In the genomic region with DNA sequence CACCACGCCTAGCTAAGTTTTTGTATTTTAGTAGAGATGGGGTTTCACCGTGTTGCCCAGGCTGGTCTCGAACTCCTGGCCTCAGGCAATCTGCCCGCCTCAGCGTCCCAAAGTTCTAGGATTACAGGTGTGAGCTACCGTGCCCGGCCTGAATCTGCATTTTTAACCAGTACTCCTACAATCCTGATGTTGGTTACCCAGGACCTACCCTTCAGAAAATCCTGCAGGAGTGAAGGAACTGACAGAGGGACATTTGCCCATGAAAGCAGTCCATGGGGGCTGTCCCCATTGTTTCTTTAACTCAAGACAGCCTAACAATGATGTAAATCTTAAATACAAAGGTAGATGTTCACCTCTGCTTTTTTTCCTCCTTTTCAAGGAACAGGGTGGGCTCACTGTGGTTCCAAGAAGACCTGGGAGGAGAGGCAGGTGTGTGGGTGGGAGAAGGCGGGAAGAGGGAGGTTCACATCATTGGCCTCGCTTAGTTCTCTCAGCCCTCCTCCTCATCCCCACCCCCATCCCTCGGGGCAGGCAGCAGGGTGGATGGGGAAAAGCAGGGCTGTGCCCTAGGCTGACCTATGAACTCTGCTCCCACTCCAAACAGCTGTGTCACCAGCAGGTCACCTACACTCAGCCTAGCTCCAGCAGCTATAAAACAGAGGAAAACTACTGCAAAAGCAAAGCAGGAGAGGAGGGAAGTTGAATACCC, we compare ENCODE assay signal across 1 cellular context.
TF ChIP-seq lines count a peak whose summit lies in the region.

No MANE protein-coding gene starts in this region.

TF ChIP-seq in HepG2, 621 proteins besides CTCF, POLR2A, EP300 and RAD21 (continued from another document and continues in another):
- TF ChIP-seq, protein P1, sequence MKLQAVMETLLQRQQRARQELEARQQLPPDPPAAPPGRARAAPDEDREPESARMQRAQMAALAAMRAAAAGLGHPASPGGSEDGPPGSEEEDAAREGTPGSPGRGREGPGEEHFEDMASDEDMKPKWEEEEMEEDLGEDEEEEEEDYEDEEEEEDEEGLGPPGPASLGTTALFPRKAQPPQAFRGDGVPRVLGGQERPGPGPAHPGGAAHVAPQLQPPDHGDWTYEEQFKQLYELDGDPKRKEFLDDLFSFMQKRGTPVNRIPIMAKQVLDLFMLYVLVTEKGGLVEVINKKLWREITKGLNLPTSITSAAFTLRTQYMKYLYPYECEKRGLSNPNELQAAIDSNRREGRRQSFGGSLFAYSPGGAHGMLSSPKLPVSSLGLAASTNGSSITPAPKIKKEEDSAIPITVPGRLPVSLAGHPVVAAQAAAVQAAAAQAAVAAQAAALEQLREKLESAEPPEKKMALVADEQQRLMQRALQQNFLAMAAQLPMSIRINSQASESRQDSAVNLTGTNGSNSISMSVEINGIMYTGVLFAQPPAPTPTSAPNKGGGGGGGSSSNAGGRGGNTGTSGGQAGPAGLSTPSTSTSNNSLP (IDR thresholded peaks at IDR 0.05; ENCODE audit: low read depth, low read length) = 0 out of 2 replicates have a peak, but pooled peaks have one; percentile 16
- peak; percentile 97 for TF ChIP-seq RXRB (CRISPR knock-in tag; IDR thresholded peaks at IDR 0.05; ENCODE audit: borderline replicate concordance)
- 0 out of 2 replicates have a peak, but pooled peaks have one; percentile 37 for TF ChIP-seq CBFB (CRISPR knock-in tag; IDR thresholded peaks at IDR 0.05)
- no peak for TF ChIP-seq ZNF12 (CRISPR knock-in tag; IDR thresholded peaks at IDR 0.05)
- TF ChIP-seq, protein P2, sequence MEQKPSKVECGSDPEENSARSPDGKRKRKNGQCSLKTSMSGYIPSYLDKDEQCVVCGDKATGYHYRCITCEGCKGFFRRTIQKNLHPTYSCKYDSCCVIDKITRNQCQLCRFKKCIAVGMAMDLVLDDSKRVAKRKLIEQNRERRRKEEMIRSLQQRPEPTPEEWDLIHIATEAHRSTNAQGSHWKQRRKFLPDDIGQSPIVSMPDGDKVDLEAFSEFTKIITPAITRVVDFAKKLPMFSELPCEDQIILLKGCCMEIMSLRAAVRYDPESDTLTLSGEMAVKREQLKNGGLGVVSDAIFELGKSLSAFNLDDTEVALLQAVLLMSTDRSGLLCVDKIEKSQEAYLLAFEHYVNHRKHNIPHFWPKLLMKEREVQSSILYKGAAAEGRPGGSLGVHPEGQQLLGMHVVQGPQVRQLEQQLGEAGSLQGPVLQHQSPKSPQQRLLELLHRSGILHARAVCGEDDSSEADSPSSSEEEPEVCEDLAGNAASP (CRISPR knock-in tag; IDR thresholded peaks at IDR 0.05; ENCODE audit: borderline replicate concordance) = peak; percentile 98
- peak; percentile 52 for TF ChIP-seq PRPF4 (IDR thresholded peaks at IDR 0.05; ENCODE audit: low read depth, low read length, poor library complexity, severe bottlenecking)
- TF ChIP-seq, protein P3, sequence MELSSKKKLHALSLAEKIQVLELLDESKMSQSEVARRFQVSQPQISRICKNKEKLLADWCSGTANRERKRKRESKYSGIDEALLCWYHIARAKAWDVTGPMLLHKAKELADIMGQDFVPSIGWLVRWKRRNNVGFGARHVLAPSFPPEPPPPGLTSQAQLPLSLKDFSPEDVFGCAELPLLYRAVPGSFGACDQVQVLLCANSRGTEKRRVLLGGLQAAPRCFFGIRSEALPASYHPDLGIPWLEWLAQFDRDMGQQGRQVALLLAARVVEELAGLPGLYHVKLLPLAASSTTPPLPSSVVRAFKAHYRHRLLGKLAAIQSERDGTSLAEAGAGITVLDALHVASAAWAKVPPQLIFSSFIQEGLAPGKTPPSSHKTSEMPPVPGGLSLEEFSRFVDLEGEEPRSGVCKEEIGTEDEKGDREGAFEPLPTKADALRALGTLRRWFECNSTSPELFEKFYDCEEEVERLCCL (CRISPR knock-in tag; IDR thresholded peaks at IDR 0.05; ENCODE audit: borderline replicate concordance) = no peak
- TF ChIP-seq, protein P4, sequence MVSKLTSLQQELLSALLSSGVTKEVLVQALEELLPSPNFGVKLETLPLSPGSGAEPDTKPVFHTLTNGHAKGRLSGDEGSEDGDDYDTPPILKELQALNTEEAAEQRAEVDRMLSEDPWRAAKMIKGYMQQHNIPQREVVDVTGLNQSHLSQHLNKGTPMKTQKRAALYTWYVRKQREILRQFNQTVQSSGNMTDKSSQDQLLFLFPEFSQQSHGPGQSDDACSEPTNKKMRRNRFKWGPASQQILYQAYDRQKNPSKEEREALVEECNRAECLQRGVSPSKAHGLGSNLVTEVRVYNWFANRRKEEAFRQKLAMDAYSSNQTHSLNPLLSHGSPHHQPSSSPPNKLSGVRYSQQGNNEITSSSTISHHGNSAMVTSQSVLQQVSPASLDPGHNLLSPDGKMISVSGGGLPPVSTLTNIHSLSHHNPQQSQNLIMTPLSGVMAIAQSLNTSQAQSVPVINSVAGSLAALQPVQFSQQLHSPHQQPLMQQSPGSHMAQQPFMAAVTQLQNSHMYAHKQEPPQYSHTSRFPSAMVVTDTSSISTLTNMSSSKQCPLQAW (CRISPR knock-in tag; IDR thresholded peaks at IDR 0.05) = no peak
- peak; percentile 88 for TF ChIP-seq ZNF746 (CRISPR knock-in tag; IDR thresholded peaks at IDR 0.05)
- TF ChIP-seq TOE1 (CRISPR knock-in tag; IDR thresholded peaks at IDR 0.05) = no peak
- TF ChIP-seq, protein P5, sequence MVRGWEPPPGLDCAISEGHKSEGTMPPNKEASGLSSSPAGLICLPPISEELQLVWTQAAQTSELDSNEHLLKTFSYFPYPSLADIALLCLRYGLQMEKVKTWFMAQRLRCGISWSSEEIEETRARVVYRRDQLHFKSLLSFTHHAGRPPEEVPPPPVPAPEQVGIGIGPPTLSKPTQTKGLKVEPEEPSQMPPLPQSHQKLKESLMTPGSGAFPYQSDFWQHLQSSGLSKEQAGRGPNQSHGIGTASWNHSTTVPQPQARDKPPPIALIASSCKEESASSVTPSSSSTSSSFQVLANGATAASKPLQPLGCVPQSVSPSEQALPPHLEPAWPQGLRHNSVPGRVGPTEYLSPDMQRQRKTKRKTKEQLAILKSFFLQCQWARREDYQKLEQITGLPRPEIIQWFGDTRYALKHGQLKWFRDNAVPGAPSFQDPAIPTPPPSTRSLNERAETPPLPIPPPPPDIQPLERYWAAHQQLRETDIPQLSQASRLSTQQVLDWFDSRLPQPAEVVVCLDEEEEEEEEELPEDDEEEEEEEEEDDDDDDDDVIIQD (CRISPR knock-in tag; IDR thresholded peaks at IDR 0.05; ENCODE audit: low read depth) = no peak
- TF ChIP-seq TSC22D2 (CRISPR knock-in tag; IDR thresholded peaks at IDR 0.05; ENCODE audit: borderline replicate concordance) = no peak
- TF ChIP-seq, protein P6, sequence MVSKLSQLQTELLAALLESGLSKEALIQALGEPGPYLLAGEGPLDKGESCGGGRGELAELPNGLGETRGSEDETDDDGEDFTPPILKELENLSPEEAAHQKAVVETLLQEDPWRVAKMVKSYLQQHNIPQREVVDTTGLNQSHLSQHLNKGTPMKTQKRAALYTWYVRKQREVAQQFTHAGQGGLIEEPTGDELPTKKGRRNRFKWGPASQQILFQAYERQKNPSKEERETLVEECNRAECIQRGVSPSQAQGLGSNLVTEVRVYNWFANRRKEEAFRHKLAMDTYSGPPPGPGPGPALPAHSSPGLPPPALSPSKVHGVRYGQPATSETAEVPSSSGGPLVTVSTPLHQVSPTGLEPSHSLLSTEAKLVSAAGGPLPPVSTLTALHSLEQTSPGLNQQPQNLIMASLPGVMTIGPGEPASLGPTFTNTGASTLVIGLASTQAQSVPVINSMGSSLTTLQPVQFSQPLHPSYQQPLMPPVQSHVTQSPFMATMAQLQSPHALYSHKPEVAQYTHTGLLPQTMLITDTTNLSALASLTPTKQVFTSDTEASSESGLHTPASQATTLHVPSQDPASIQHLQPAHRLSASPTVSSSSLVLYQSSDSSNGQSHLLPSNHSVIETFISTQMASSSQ (IDR thresholded peaks at IDR 0.05; ENCODE audit: low read depth) = no peak
- TF ChIP-seq, protein P6 (CRISPR knock-in tag; IDR thresholded peaks at IDR 0.05; ENCODE audit: borderline replicate concordance) = 0 out of 2 replicates have a peak, but pooled peaks have one; percentile 27
- peak; percentile 29; the same call in 1 of the 2 replicates for TF ChIP-seq FOXJ3 (CRISPR knock-in tag; IDR thresholded peaks at IDR 0.05; ENCODE audit: borderline replicate concordance)
- TF ChIP-seq, protein P7, sequence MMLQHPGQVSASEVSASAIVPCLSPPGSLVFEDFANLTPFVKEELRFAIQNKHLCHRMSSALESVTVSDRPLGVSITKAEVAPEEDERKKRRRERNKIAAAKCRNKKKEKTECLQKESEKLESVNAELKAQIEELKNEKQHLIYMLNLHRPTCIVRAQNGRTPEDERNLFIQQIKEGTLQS (CRISPR knock-in tag; IDR thresholded peaks at IDR 0.05) = no peak
- TF ChIP-seq KAT7 (CRISPR knock-in tag; IDR thresholded peaks at IDR 0.05; ENCODE audit: borderline replicate concordance) = no peak
- TF ChIP-seq, protein P8, sequence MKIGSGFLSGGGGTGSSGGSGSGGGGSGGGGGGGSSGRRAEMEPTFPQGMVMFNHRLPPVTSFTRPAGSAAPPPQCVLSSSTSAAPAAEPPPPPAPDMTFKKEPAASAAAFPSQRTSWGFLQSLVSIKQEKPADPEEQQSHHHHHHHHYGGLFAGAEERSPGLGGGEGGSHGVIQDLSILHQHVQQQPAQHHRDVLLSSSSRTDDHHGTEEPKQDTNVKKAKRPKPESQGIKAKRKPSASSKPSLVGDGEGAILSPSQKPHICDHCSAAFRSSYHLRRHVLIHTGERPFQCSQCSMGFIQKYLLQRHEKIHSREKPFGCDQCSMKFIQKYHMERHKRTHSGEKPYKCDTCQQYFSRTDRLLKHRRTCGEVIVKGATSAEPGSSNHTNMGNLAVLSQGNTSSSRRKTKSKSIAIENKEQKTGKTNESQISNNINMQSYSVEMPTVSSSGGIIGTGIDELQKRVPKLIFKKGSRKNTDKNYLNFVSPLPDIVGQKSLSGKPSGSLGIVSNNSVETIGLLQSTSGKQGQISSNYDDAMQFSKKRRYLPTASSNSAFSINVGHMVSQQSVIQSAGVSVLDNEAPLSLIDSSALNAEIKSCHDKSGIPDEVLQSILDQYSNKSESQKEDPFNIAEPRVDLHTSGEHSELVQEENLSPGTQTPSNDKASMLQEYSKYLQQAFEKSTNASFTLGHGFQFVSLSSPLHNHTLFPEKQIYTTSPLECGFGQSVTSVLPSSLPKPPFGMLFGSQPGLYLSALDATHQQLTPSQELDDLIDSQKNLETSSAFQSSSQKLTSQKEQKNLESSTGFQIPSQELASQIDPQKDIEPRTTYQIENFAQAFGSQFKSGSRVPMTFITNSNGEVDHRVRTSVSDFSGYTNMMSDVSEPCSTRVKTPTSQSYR (CRISPR knock-in tag; IDR thresholded peaks at IDR 0.05; ENCODE audit: borderline replicate concordance) = peak; percentile 92
- TF ChIP-seq ZNF614 (CRISPR knock-in tag; IDR thresholded peaks at IDR 0.05; ENCODE audit: borderline replicate concordance) = no peak
- TF ChIP-seq, protein P9, sequence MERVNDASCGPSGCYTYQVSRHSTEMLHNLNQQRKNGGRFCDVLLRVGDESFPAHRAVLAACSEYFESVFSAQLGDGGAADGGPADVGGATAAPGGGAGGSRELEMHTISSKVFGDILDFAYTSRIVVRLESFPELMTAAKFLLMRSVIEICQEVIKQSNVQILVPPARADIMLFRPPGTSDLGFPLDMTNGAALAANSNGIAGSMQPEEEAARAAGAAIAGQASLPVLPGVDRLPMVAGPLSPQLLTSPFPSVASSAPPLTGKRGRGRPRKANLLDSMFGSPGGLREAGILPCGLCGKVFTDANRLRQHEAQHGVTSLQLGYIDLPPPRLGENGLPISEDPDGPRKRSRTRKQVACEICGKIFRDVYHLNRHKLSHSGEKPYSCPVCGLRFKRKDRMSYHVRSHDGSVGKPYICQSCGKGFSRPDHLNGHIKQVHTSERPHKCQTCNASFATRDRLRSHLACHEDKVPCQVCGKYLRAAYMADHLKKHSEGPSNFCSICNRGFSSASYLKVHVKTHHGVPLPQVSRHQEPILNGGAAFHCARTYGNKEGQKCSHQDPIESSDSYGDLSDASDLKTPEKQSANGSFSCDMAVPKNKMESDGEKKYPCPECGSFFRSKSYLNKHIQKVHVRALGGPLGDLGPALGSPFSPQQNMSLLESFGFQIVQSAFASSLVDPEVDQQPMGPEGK (CRISPR knock-in tag; IDR thresholded peaks at IDR 0.05) = peak; percentile 60
- peak; percentile 62; the same call in 1 of the 2 replicates for TF ChIP-seq KDM6A (CRISPR knock-in tag; IDR thresholded peaks at IDR 0.05; ENCODE audit: low read depth)
- TF ChIP-seq ZNF350 (CRISPR knock-in tag; IDR thresholded peaks at IDR 0.05; ENCODE audit: borderline replicate concordance, low read depth) = peak; percentile 54; the same call in 1 of the 2 replicates
- no peak for TF ChIP-seq ZNF333 (CRISPR knock-in tag; IDR thresholded peaks at IDR 0.05; ENCODE audit: borderline replicate concordance)
- 0 out of 2 replicates have a peak, but pooled peaks have one; percentile 44 for TF ChIP-seq ZFP36L1 (CRISPR knock-in tag; IDR thresholded peaks at IDR 0.05)
- 0 out of 2 replicates have a peak, but pooled peaks have one; percentile 46 for TF ChIP-seq ERF (CRISPR knock-in tag; IDR thresholded peaks at IDR 0.05)
- TF ChIP-seq, protein P10, sequence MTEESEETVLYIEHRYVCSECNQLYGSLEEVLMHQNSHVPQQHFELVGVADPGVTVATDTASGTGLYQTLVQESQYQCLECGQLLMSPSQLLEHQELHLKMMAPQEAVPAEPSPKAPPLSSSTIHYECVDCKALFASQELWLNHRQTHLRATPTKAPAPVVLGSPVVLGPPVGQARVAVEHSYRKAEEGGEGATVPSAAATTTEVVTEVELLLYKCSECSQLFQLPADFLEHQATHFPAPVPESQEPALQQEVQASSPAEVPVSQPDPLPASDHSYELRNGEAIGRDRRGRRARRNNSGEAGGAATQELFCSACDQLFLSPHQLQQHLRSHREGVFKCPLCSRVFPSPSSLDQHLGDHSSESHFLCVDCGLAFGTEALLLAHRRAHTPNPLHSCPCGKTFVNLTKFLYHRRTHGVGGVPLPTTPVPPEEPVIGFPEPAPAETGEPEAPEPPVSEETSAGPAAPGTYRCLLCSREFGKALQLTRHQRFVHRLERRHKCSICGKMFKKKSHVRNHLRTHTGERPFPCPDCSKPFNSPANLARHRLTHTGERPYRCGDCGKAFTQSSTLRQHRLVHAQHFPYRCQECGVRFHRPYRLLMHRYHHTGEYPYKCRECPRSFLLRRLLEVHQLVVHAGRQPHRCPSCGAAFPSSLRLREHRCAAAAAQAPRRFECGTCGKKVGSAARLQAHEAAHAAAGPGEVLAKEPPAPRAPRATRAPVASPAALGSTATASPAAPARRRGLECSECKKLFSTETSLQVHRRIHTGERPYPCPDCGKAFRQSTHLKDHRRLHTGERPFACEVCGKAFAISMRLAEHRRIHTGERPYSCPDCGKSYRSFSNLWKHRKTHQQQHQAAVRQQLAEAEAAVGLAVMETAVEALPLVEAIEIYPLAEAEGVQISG (CRISPR knock-in tag; IDR thresholded peaks at IDR 0.05) = peak; percentile 62; the same call in 1 of the 2 replicates
